ENCODE assay signal across 2 cellular contexts in genomic region chr3:105834768-105835167, GRCh38.
TF ChIP-seq lines count a peak whose summit lies in the region.

No MANE protein-coding gene starts in this region.

TF ChIP-seq in A549, 52 proteins besides CTCF, POLR2A, EP300 and RAD21 (continued from another document):
- TF ChIP-seq REST (IDR thresholded peaks at IDR 0.05): no peak
- TF ChIP-seq CBX8 (IDR thresholded peaks at IDR 0.05): no peak
- no peak for TF ChIP-seq CHD4 (IDR thresholded peaks at IDR 0.05; ENCODE audit: borderline replicate concordance)
- no peak for TF ChIP-seq EHF (CRISPR knock-in tag; IDR thresholded peaks at IDR 0.05)
- no peak for TF ChIP-seq ATOH8 (CRISPR knock-in tag; IDR thresholded peaks at IDR 0.05; ENCODE audit: low read depth)
- no peak for TF ChIP-seq ZC3H11A (IDR thresholded peaks at IDR 0.05)
- no peak for TF ChIP-seq HOXA7 (CRISPR knock-in tag; IDR thresholded peaks at IDR 0.05)
- TF ChIP-seq E2F6 (IDR thresholded peaks at IDR 0.05; ENCODE audit: borderline replicate concordance, low read depth): no peak
- no peak for TF ChIP-seq TFCP2L1 (CRISPR knock-in tag; IDR thresholded peaks at IDR 0.05)
- TF ChIP-seq MAX (IDR thresholded peaks at IDR 0.05): no peak
- TF ChIP-seq, protein P1, sequence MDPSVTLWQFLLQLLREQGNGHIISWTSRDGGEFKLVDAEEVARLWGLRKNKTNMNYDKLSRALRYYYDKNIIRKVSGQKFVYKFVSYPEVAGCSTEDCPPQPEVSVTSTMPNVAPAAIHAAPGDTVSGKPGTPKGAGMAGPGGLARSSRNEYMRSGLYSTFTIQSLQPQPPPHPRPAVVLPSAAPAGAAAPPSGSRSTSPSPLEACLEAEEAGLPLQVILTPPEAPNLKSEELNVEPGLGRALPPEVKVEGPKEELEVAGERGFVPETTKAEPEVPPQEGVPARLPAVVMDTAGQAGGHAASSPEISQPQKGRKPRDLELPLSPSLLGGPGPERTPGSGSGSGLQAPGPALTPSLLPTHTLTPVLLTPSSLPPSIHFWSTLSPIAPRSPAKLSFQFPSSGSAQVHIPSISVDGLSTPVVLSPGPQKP (IDR thresholded peaks at IDR 0.05; ENCODE audit: low read depth, low read length): no peak
- 0 out of 2 replicates have a peak, but pooled peaks have one; percentile 25 for TF ChIP-seq JUNB (IDR thresholded peaks at IDR 0.05)
- no peak for TF ChIP-seq FOSL2 (IDR thresholded peaks at IDR 0.05)
- TF ChIP-seq FOSL2 (CRISPR knock-in tag; IDR thresholded peaks at IDR 0.05): peak; percentile 36; the same call in 1 of the 2 replicates
- TF ChIP-seq RFX5 (IDR thresholded peaks at IDR 0.05): no peak
- TF ChIP-seq ESRRA (IDR thresholded peaks at IDR 0.05; ENCODE audit: borderline replicate concordance, low read length): no peak
- TF ChIP-seq, protein P2, sequence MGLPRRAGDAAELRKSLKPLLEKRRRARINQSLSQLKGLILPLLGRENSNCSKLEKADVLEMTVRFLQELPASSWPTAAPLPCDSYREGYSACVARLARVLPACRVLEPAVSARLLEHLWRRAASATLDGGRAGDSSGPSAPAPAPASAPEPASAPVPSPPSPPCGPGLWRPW (IDR thresholded peaks at IDR 0.05): no peak
- no peak for TF ChIP-seq FOXS1 (CRISPR knock-in tag; IDR thresholded peaks at IDR 0.05)
- TF ChIP-seq JUN (IDR thresholded peaks at IDR 0.05): no peak
- no peak for TF ChIP-seq KDM5A (IDR thresholded peaks at IDR 0.05)
- TF ChIP-seq CEBPB (IDR thresholded peaks at IDR 0.05): peak in 1 of 2 experiments; percentile 67; a peak in 2 of 4 replicates
- no peak for TF ChIP-seq SREBF2 (IDR thresholded peaks at IDR 0.05)
- no peak for TF ChIP-seq USF2 (IDR thresholded peaks at IDR 0.05)
- no peak for TF ChIP-seq FOSB (CRISPR knock-in tag; IDR thresholded peaks at IDR 0.05)
- TF ChIP-seq CBX2 (IDR thresholded peaks at IDR 0.05; ENCODE audit: borderline replicate concordance, low read depth): no peak
- TF ChIP-seq GATA3 (IDR thresholded peaks at IDR 0.05; ENCODE audit: borderline replicate concordance): peak; percentile 20; the same call in 1 of the 2 replicates

TF ChIP-seq in SK-N-SH treated with all-trans-retinoic acid at 6 μM for 48 hours, 23 proteins besides CTCF, POLR2A, EP300 and RAD21 (continued from another document):
- TF ChIP-seq, protein P3, sequence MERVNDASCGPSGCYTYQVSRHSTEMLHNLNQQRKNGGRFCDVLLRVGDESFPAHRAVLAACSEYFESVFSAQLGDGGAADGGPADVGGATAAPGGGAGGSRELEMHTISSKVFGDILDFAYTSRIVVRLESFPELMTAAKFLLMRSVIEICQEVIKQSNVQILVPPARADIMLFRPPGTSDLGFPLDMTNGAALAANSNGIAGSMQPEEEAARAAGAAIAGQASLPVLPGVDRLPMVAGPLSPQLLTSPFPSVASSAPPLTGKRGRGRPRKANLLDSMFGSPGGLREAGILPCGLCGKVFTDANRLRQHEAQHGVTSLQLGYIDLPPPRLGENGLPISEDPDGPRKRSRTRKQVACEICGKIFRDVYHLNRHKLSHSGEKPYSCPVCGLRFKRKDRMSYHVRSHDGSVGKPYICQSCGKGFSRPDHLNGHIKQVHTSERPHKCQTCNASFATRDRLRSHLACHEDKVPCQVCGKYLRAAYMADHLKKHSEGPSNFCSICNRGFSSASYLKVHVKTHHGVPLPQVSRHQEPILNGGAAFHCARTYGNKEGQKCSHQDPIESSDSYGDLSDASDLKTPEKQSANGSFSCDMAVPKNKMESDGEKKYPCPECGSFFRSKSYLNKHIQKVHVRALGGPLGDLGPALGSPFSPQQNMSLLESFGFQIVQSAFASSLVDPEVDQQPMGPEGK (CRISPR knock-in tag; IDR thresholded peaks at IDR 0.05; ENCODE audit: borderline replicate concordance): no peak
- TF ChIP-seq ESRRG (CRISPR knock-in tag; IDR thresholded peaks at IDR 0.05): no peak
- TF ChIP-seq ISL1 (CRISPR knock-in tag; IDR thresholded peaks at IDR 0.05): no peak
- no peak for TF ChIP-seq ZNF565 (CRISPR knock-in tag; conservative IDR thresholded peaks at IDR 0.05; ENCODE audit: low read depth)
- TF ChIP-seq ARNTL (CRISPR knock-in tag; IDR thresholded peaks at IDR 0.05; ENCODE audit: borderline replicate concordance, low read depth): no peak
- TF ChIP-seq RARB (CRISPR knock-in tag; IDR thresholded peaks at IDR 0.05): no peak
- TF ChIP-seq ZC3H10 (CRISPR knock-in tag; IDR thresholded peaks at IDR 0.05): no peak
- TF ChIP-seq TSHZ2 (CRISPR knock-in tag; IDR thresholded peaks at IDR 0.05): no peak
- no peak for TF ChIP-seq OSR1 (CRISPR knock-in tag; IDR thresholded peaks at IDR 0.05)
- TF ChIP-seq CSDC2 (CRISPR knock-in tag; IDR thresholded peaks at IDR 0.05): no peak
